Comparison of ENCODE assay signal across 20 cellular contexts in the genomic region with DNA sequence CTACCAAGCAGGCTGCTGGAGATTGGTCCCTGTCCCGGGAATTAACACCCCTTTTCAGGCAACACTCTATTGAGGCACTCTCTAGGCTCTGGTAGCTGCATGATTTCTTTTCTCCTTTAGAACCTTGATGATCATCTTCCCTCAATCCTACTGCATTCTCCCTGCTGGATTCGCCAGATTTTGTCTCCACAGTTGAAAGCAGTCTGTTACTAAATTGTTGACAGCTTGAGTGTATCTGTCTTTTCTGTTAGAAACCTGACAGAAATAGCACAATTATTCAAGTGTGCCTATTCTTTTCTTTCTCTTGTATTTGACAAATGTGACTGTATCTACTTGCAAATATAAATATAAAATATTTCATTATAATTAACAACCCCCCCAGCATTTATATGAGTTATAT.
DNase-seq lines count a peak whose midpoint lies in the region; ATAC-seq and TF ChIP-seq lines count a peak whose summit lies in the region.
"Had no signal": no experiment of that assay in that cellular context is flagged by ENCODE, and none has a peak within 500 bp of the region (broad histone marks: within the 10 kb centered on the region; RNA-seq: fewer than 3 reads in every experiment).

No MANE protein-coding gene starts in this region.

- BruUV-seq in mammary epithelial cell (replicated peaks; lab: Mats Ljungman, UMichigan), result no TSS peak

- intact Hi-C loops in mammary epithelial cell (cut with micrococcal nuclease), result no loop called here
- intact Hi-C loops in breast epithelium (cut with DNase I; ENCODE audit: low total_unique reads), result no loop called here
- intact Hi-C loops in posterior vena cava (cut with DNase I), result no loop called here

- H4K20me1 ChIP-seq in mammary epithelial cell (ENCODE audit: insufficient read depth, low read length) (no peaks in the 10 kb centered on the region), SU-DHL-6 (ENCODE audit: low read depth, low read length) (no peaks in the 10 kb centered on the region), neural cell (ENCODE audit: insufficient read depth) (no peaks in the 10 kb centered on the region)
- H4K20me1 ChIP-seq: BLaER1 treated with 17β-estradiol and CSF1 and Interleukin-3, amounts not matched to agents 10 nM and 100 nM had no signal

- no peak for ATAC-seq in GM18873 (IDR thresholded peaks at IDR 0.05; ENCODE audit: low FRiP score, unreplicated experiment)
- ATAC-seq: HCT116 had no signal

- TF ChIP-seq EP300 in neural cell (conservative IDR thresholded peaks at IDR 0.05; ENCODE audit: poor library complexity, severe bottlenecking) (peak; percentile 93), suprapubic skin (IDR thresholded peaks at IDR 0.05) (no peak)

- CTCF ChIA-PET in mammary epithelial cell (lab: Charles Lee; ENCODE audit: low non-redundant PET), result no interaction called here

- no peak overlapping the region for H3K9ac ChIP-seq in mammary epithelial cell (ENCODE audit: insufficient read depth, low read length)
- H3K9ac ChIP-seq in SU-DHL-6 (ENCODE audit: low read length), result no peak overlapping the region
- no peak overlapping the region for H3K9ac ChIP-seq in neural cell (ENCODE audit: low read length)
- H3K9ac ChIP-seq: BLaER1 treated with 17β-estradiol and CSF1 and Interleukin-3, amounts not matched to agents 10 nM and 100 nM; GM23248 had no signal

- no peaks in the 10 kb centered on the region for H3F3A ChIP-seq in SU-DHL-6 (ENCODE audit: insufficient read depth)
- no peaks in the 10 kb centered on the region for H3F3A ChIP-seq in neural cell (ENCODE audit: insufficient read depth, low read length, poor library complexity, severe bottlenecking)

- H2AFZ ChIP-seq in mammary epithelial cell (ENCODE audit: low read depth, low read length), result peak overlapping the region; percentile 48
- H2AFZ ChIP-seq in SU-DHL-6 (ENCODE audit: low read depth, low read length, severe bottlenecking), result peak overlapping the region; percentile 13
- no peak overlapping the region for H2AFZ ChIP-seq in neural cell (ENCODE audit: low read depth, low read length)
- H2AFZ ChIP-seq: GM23248 had no signal

- no peak for TF ChIP-seq RAD21 in neural cell (conservative IDR thresholded peaks at IDR 0.05)

- H3K27ac ChIP-seq in mammary epithelial cell (ENCODE audit: insufficient read depth, low read depth, low read length) (no peak overlapping the region), breast epithelium (no peak overlapping the region), SU-DHL-6 (ENCODE audit: low read depth, low read length) (no peak overlapping the region), neural cell (ENCODE audit: low read length) (peak overlapping the region; percentile 29), suprapubic skin (no peak overlapping the region)
- H3K27ac ChIP-seq: 22Rv1; BLaER1 treated with 17β-estradiol and CSF1 and Interleukin-3, amounts not matched to agents 10 nM and 100 nM; GM23248 had no signal

- TF ChIP-seq POLR2A in breast epithelium (IDR thresholded peaks at IDR 0.05) (no peak), suprapubic skin (IDR thresholded peaks at IDR 0.05) (no peak)

- H3K9me3 ChIP-seq in mammary epithelial cell (replicated peaks; ENCODE audit: insufficient read depth, low read length), result peaks cover 10% of the 10 kb centered on the region
- peaks cover 0 to 8% of the 10 kb centered on the region in 2 donors for H3K9me3 ChIP-seq in breast epithelium
- peaks cover 11% of the 10 kb centered on the region; the same call in 1 of the 2 replicates for H3K9me3 ChIP-seq in SU-DHL-6 (ENCODE audit: insufficient read depth, low read length)
- H3K9me3 ChIP-seq in neural cell (ENCODE audit: low read length), result no peaks in the 10 kb centered on the region
- peaks cover 4% of the 10 kb centered on the region for H3K9me3 ChIP-seq in suprapubic skin
- H3K9me3 ChIP-seq: BE2C had no signal

- TF ChIP-seq CTCF in mammary epithelial cell (conservative IDR thresholded peaks at IDR 0.05 in 1 of 2, IDR thresholded peaks at IDR 0.05 in 1 of 2; ENCODE audit: extremely low read depth in 1 of 2, insufficient read depth in 1 of 2, low read depth in 1 of 2, low read length in 2 of 2), result no peak
- TF ChIP-seq CTCF in breast epithelium (IDR thresholded peaks at IDR 0.05), result no peak
- TF ChIP-seq CTCF in SU-DHL-6 (IDR thresholded peaks at IDR 0.05; ENCODE audit: insufficient read depth, low read length, poor library complexity, severe bottlenecking), result no peak
- no peak for TF ChIP-seq CTCF in neural cell (IDR thresholded peaks at IDR 0.05; ENCODE audit: poor library complexity, severe bottlenecking)
- TF ChIP-seq CTCF in suprapubic skin (IDR thresholded peaks at IDR 0.05), result no peak

- in situ Hi-C loops in mammary epithelial cell (cut with MboI; ENCODE audit: low sequenced_read_pairs in 2 of 2), result no loop called here

- no peaks in the 10 kb centered on the region for H3K9me2 ChIP-seq in SU-DHL-6 (replicated peaks; ENCODE audit: insufficient read depth, low read length)
- no peaks in the 10 kb centered on the region for H3K9me2 ChIP-seq in neural cell (ENCODE audit: insufficient read depth, low read length)

- H3K4me1 ChIP-seq in mammary epithelial cell (ENCODE audit: insufficient read depth, low read length) (no peaks in the 10 kb centered on the region), breast epithelium (no peaks in the 10 kb centered on the region), suprapubic skin (no peaks in the 10 kb centered on the region)
- H3K4me1 ChIP-seq: BE2C; BLaER1 treated with 17β-estradiol and CSF1 and Interleukin-3, amounts not matched to agents 10 nM and 100 nM had no signal

- WGBS in mammary epithelial cell (ENCODE audit: low coverage, missing lambda C conversion rate), result 92% methylated on average over 2 of the region's 2 CpGs
- WGBS in suprapubic skin, result 71% methylated on average over 2 of the region's 2 CpGs

- no peak overlapping the region for H3K4me3 ChIP-seq in mammary epithelial cell (replicated peaks in 1 of 3; ENCODE audit: insufficient read depth in 1 of 3, low read depth in 2 of 3, low read length in 3 of 3)
- no peak overlapping the region for H3K4me3 ChIP-seq in breast epithelium
- H3K4me3 ChIP-seq in SU-DHL-6 (ENCODE audit: insufficient read depth, low read length, poor library complexity, severe bottlenecking), result no peak overlapping the region
- no peak overlapping the region for H3K4me3 ChIP-seq in neural cell (ENCODE audit: low read length)
- H3K4me3 ChIP-seq in suprapubic skin, result no peak overlapping the region
- H3K4me3 ChIP-seq: BLaER1 treated with 17β-estradiol and CSF1 and Interleukin-3, amounts not matched to agents 10 nM and 100 nM; GM23248 had no signal

- H3K79me2 ChIP-seq in mammary epithelial cell (ENCODE audit: insufficient read depth, low read length) (no peaks in the 10 kb centered on the region), SU-DHL-6 (ENCODE audit: insufficient read depth, low read length) (no peaks in the 10 kb centered on the region), neural cell (replicated peaks; ENCODE audit: insufficient read depth, low read length) (no peaks in the 10 kb centered on the region)

- dilution Hi-C loops in mammary epithelial cell (cut with HindIII; ENCODE audit: low sequenced_read_pairs), result no loop called here

- H3K27me3 ChIP-seq in mammary epithelial cell (ENCODE audit: insufficient read depth, low read length) (no peaks in the 10 kb centered on the region), breast epithelium (no peaks in the 10 kb centered on the region), SU-DHL-6 (ENCODE audit: low read length) (no peaks in the 10 kb centered on the region), neural cell (ENCODE audit: insufficient read depth, low read depth, low read length) (no peaks in the 10 kb centered on the region), suprapubic skin (no peaks in the 10 kb centered on the region)
- H3K27me3 ChIP-seq: BE2C; BLaER1 treated with 17β-estradiol and CSF1 and Interleukin-3, amounts not matched to agents 10 nM and 100 nM had no signal

- H3K36me3 ChIP-seq in mammary epithelial cell (ENCODE audit: insufficient read depth, low read length), result no peaks in the 10 kb centered on the region
- H3K36me3 ChIP-seq in breast epithelium, result peaks cover 3% of the 10 kb centered on the region
- H3K36me3 ChIP-seq in SU-DHL-6 (ENCODE audit: low read length), result no peaks in the 10 kb centered on the region
- no peaks in the 10 kb centered on the region for H3K36me3 ChIP-seq in neural cell (ENCODE audit: insufficient read depth, low read length)
- H3K36me3 ChIP-seq in suprapubic skin, result no peaks in the 10 kb centered on the region
- H3K36me3 ChIP-seq: BE2C; BLaER1 treated with 17β-estradiol and CSF1 and Interleukin-3, amounts not matched to agents 10 nM and 100 nM had no signal

- H3K4me2 ChIP-seq in mammary epithelial cell (ENCODE audit: insufficient read depth, low read depth, low read length) (no peak overlapping the region), SU-DHL-6 (ENCODE audit: low read depth, low read length, poor library complexity, severe bottlenecking) (no peak overlapping the region), neural cell (ENCODE audit: low read length) (no peak overlapping the region)
- H3K4me2 ChIP-seq: BLaER1 treated with 17β-estradiol and CSF1 and Interleukin-3, amounts not matched to agents 10 nM and 100 nM had no signal

- DNase-seq in mammary epithelial cell (no peak), breast epithelium (ENCODE audit: low spot score in 2 of 2) (no peak), SIG-M5 (lab: John Stamatoyannopoulos, UW) (no peak), posterior vena cava (ENCODE audit: low spot score) (no peak), suprapubic skin (ENCODE audit: low spot score in 2 of 2) (no peak)
- DNase-seq: BE2C; CD4-positive, alpha-beta T cell; CD8-positive, alpha-beta memory T cell; DMS 273 treated with DMSO at 0.1 percent for 48 hours; DMS79; EL; GF-D8; GM23248; H9 had no signal

TF ChIP-seq in neural cell, 6 proteins besides CTCF, POLR2A, EP300 and RAD21 (continues in another document):
- no peak for TF ChIP-seq SMC3 (conservative IDR thresholded peaks at IDR 0.05; ENCODE audit: poor library complexity)
- no peak for TF ChIP-seq EZH2 (IDR thresholded peaks at IDR 0.05; ENCODE audit: borderline replicate concordance, insufficient read depth, low read length, poor library complexity, severe bottlenecking)
- TF ChIP-seq MXI1 (conservative IDR thresholded peaks at IDR 0.05; ENCODE audit: poor library complexity, severe bottlenecking), result no peak
- peak; percentile 63 for TF ChIP-seq POLR2AphosphoS5 (IDR thresholded peaks at IDR 0.05)
